In the genomic region with DNA sequence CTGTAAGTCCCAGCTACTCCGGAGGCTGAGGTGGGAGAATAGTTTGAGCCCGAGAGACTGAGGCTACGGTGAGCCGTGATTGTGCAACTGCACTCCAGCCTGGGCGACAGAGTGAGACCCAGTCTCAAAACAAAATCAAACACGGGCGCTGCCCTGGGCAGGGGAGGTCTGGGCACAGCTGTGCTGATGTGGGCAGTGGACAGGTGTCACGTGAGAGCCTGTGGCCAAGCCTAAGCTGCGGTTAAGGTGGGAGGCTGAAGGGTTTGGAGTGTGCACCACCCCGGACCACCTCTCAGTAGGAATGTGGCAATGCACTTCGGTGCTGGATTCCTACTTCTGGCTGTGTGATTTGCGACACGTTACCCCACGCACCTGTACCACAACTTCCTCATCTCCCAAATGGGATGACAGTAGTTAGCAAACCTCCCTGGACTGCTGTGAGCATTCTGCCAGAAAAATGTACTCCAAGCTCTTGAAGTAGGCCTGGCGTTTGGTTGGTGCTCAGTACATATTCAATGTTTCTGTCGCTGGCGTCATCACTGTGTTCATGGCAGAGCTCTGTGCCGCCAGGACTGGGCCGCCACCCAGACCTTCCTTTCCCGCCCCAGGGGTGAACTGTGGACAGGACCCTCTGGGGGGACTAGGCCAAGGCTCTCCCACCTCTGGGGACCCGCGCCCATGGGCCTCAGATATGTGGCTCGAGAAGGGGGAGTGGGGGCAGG, we compare ENCODE assay signal across 8 cellular contexts. TPM values are rescaled to one million over a fixed set of nuclear protein-coding genes. Genes with fewer than 3 reads are reported as not detected.
DNase-seq lines count a peak whose midpoint lies in the region; ATAC-seq and TF ChIP-seq lines count a peak whose summit lies in the region.

No MANE protein-coding gene starts in this region.

- H3K36me3 Mint-ChIP-seq in natural killer cell = no peaks in the 10 kb centered on the region

- TF ChIP-seq CTCF in BE2C (IDR thresholded peaks at IDR 0.05; ENCODE audit: low read depth, low read length) (no peak), natural killer cell (IDR thresholded peaks at IDR 0.05) (no peak)

- H3K4me3 ChIP-seq in BE2C (ENCODE audit: low read depth, low read length) (peak overlapping the region; percentile 75), HUES6 (ENCODE audit: low read depth, low read length) (peak overlapping the region; percentile 83), ectodermal cell (ENCODE audit: insufficient read depth, low read depth, low read length) (peak overlapping the region; percentile 92)

- WGBS in ectodermal cell, 2 experiments = 95 to 96% methylated on average over 23 of the region's 23 CpGs

- H3K36me3 ChIP-seq in BE2C (no peaks in the 10 kb centered on the region), HUES6 (ENCODE audit: control insufficient read depth, insufficient read depth, low read length) (no peaks in the 10 kb centered on the region), ectodermal cell (ENCODE audit: control insufficient read depth, insufficient read depth, low read length) (no peaks in the 10 kb centered on the region)

- H3K27me3 ChIP-seq in BE2C (no peaks in the 10 kb centered on the region), HUES6 (ENCODE audit: control insufficient read depth, insufficient read depth, low read length) (no peaks in the 10 kb centered on the region), ectodermal cell (ENCODE audit: control insufficient read depth, insufficient read depth, low read length, poor library complexity, severe bottlenecking) (no peaks in the 10 kb centered on the region)

- no peak for ATAC-seq in natural killer cell
- no peak for ATAC-seq in GM21786 (IDR thresholded peaks at IDR 0.05; ENCODE audit: unreplicated experiment)
- no peak for ATAC-seq in HG03469 (IDR thresholded peaks at IDR 0.05; ENCODE audit: unreplicated experiment)

- H3K9me3 Mint-ChIP-seq in natural killer cell = no peaks in the 10 kb centered on the region

- H3K9me3 ChIP-seq in BE2C = no peaks in the 10 kb centered on the region
- H3K9me3 ChIP-seq in HUES6 (ENCODE audit: control insufficient read depth, insufficient read depth, low read depth, low read length) = peaks cover 10% of the 10 kb centered on the region
- no peaks in the 10 kb centered on the region for H3K9me3 ChIP-seq in ectodermal cell (ENCODE audit: control insufficient read depth, low read length)

- peaks cover 33 to 35% of the 10 kb centered on the region in 2 donors for H3K4me1 Mint-ChIP-seq in natural killer cell

- H3K4me1 ChIP-seq in BE2C (no peaks in the 10 kb centered on the region), HUES6 (ENCODE audit: control insufficient read depth, insufficient read depth, low read length) (peaks cover 14% of the 10 kb centered on the region; the same call in 1 of the 2 replicates), ectodermal cell (ENCODE audit: control insufficient read depth, insufficient read depth, low read length) (peaks cover 12% of the 10 kb centered on the region)

- no peak overlapping the region for H3K9ac ChIP-seq in HUES6 (ENCODE audit: low read length)

- no peak for DNase-seq in BE2C
- DNase-seq in natural killer cell = no peak
- no peak for DNase-seq in KBM-7
- DNase-seq in GDM1 (lab: John Stamatoyannopoulos, UW) = no peak

- H3K27ac ChIP-seq in HUES6 (ENCODE audit: low read depth, low read length) (no peak overlapping the region), ectodermal cell (ENCODE audit: insufficient read depth, low read depth, low read length, poor library complexity, severe bottlenecking) (no peak overlapping the region)

- intact Hi-C loops in natural killer cell (cut with micrococcal nuclease) = no loop called here

- no peaks in the 10 kb centered on the region for H3K27me3 Mint-ChIP-seq in natural killer cell (ENCODE audit: low read depth in 2 of 2)

- H3K27ac Mint-ChIP-seq in natural killer cell = peak overlapping the region; percentile 82 to 92

- H3K4me3 Mint-ChIP-seq in natural killer cell = peak overlapping the region; percentile 90

- in situ Hi-C loops in KBM-7 (cut with MboI; ENCODE audit: low pct_unique_long_range_greater_than_20kb, low sequenced_read_pairs) = no loop called here

RNA-seq across cellular contexts. Expression of a gene that starts 0.8 kb away (rescaled TPM):
- 43.2 TPM for polyA plus RNA-seq in BE2C (2012; ENCODE audit: insufficient read depth, insufficient read length, low read depth)
- polyA plus RNA-seq in ectodermal cell (2013, experiment 1 of 4) = 34.8 TPM
- polyA plus RNA-seq in ectodermal cell (2013, experiment 2 of 4) = 28.2 TPM
- 27.2 TPM for polyA plus RNA-seq in ectodermal cell (2013, experiment 3 of 4)
- polyA plus RNA-seq in ectodermal cell (2013, experiment 4 of 4) = 29.5 TPM
- 10 to 100 TPM in 2 of 3 donors, 1 to 10 TPM in 1; 7.7 to 18.2 (median 10.4) TPM for total RNA-seq in natural killer cell

RNA-seq across cellular contexts. Expression of a gene that starts 44.5 kb away (rescaled TPM):
- 29.1 TPM for polyA plus RNA-seq in BE2C (2012; ENCODE audit: insufficient read depth, insufficient read length, low read depth)
- 2.6 TPM for polyA plus RNA-seq in ectodermal cell (2013, experiment 1 of 4)
- polyA plus RNA-seq in ectodermal cell (2013, experiment 2 of 4) = 3.7 TPM
- polyA plus RNA-seq in ectodermal cell (2013, experiment 3 of 4) = 3.3 TPM
- polyA plus RNA-seq in ectodermal cell (2013, experiment 4 of 4) = 4.7 TPM
- total RNA-seq in natural killer cell = 1 to 10 TPM; 1.8 to 3.5 (median 2.9) TPM
